In genomic region chr7:101582971-101583370, GRCh38 we compare ENCODE assay signal across 27 cellular contexts. TPM values are rescaled to one million over a fixed set of nuclear protein-coding genes. Genes with fewer than 3 reads are reported as not detected.
DNase-seq lines count a peak whose midpoint lies in the region; ATAC-seq and TF ChIP-seq lines count a peak whose summit lies in the region.
"Had no signal": no experiment of that assay in that cellular context is flagged by ENCODE, and none has a peak within 500 bp of the region (broad histone marks: within the 10 kb centered on the region; RNA-seq: fewer than 3 reads in every experiment).

No MANE protein-coding gene starts in this region.

- DNase-seq in Caco-2, result no peak
- DNase-seq in GM20000 (ENCODE audit: low spot score), result peak; percentile 3
- peak; percentile 12 for DNase-seq in ecto neural progenitor cell (ENCODE audit: low spot score)
- peak; percentile 23 for DNase-seq in sciatic nerve (ENCODE audit: low spot score)
- DNase-seq in hippocampal formation (lab: John Stamatoyannopoulos, UW), result no peak
- no peak for DNase-seq in mesendoderm
- DNase-seq: AML-193; CD4-positive, alpha-beta T cell; KBM-7; MV-4-11; NCI-H1105; NCI-H146; NCI-H1930; NCI-H2107; NCI-H446; NCI-H524 treated with DMSO at 0.1 percent for 48 hours; NCI-H774; NK-92 treated with Interleukin-12 subunit alpha and Interleukin-12 subunit beta, amount 100 ng/mL, for 24 hours; PC-3 had no signal

- H3K4ac ChIP-seq in mesendoderm (ENCODE audit: low read depth, low read length), result no peak overlapping the region

- H3K9ac ChIP-seq in mesendoderm (ENCODE audit: low read length), result no peak overlapping the region
- H3K9ac ChIP-seq: BLaER1 treated with 17β-estradiol and CSF1 and Interleukin-3, amounts not matched to agents 10 nM and 100 nM had no signal

- H2BK15ac ChIP-seq in mesendoderm (replicated peaks; ENCODE audit: low read depth), result no peak overlapping the region

- H3K27me3 ChIP-seq in Caco-2 (replicated peaks; ENCODE audit: control insufficient read depth, insufficient read depth, low read length), result no peaks in the 10 kb centered on the region
- no peaks in the 10 kb centered on the region for H3K27me3 ChIP-seq in mesendoderm (ENCODE audit: insufficient read depth, low read length, poor library complexity)
- H3K27me3 ChIP-seq: BLaER1 treated with 17β-estradiol and CSF1 and Interleukin-3, amounts not matched to agents 10 nM and 100 nM; SJSA1 had no signal

- H3K4me2 ChIP-seq in mesendoderm (ENCODE audit: low read length), result no peak overlapping the region
- H3K4me2 ChIP-seq: A549; BLaER1 treated with 17β-estradiol and CSF1 and Interleukin-3, amounts not matched to agents 10 nM and 100 nM had no signal

- intact Hi-C loops in Caco-2 (cut with micrococcal nuclease; ENCODE audit: unreplicated experiment) (no loop called here), sciatic nerve (cut with DNase I) (no loop called here)

- TF ChIP-seq CTCF in Caco-2 (IDR thresholded peaks at IDR 0.05; ENCODE audit: insufficient read depth in 1 of 2, low read depth in 1 of 2, low read length in 1 of 2, severe bottlenecking in 1 of 2, unreplicated experiment in 1 of 2) (no peak), GM20000 (IDR thresholded peaks at IDR 0.05; ENCODE audit: extremely low read depth, missing control alignments) (no peak)

- peaks cover 49% of the 10 kb centered on the region for H3K4me1 Mint-ChIP-seq in Caco-2 (ENCODE audit: low read depth, unreplicated experiment)

- H3K27me3 Mint-ChIP-seq in Caco-2 (ENCODE audit: insufficient read depth, unreplicated experiment), result no peaks in the 10 kb centered on the region

- no peak overlapping the region for H3K27ac ChIP-seq in mesendoderm (ENCODE audit: low read depth, low read length)
- H3K27ac ChIP-seq: A549; BLaER1 treated with 17β-estradiol and CSF1 and Interleukin-3, amounts not matched to agents 10 nM and 100 nM; SJSA1 had no signal

- no peak overlapping the region for H4K8ac ChIP-seq in mesendoderm (ENCODE audit: low read depth, low read length)

- POLR2A ChIA-PET in Caco-2 (lab: Charles Lee), result interaction anchor here (0.6 kb wide), 1 partner anchor 54 kb away, joined by 6 read pairs; no protein-coding TSS in a partner anchor

- H3K79me2 ChIP-seq in mesendoderm (ENCODE audit: control insufficient read depth, insufficient read depth, low read length), result no peaks in the 10 kb centered on the region

- no TSS peak for BruUV-seq in Caco-2 (replicated peaks; lab: Mats Ljungman, UMichigan)

- H3K4me3 ChIP-seq in Caco-2 (ENCODE audit: low read depth, low read length), result no peak overlapping the region
- H3K4me3 ChIP-seq in mesendoderm (ENCODE audit: low read length), result no peak overlapping the region
- H3K4me3 ChIP-seq: A549; BLaER1 treated with 17β-estradiol and CSF1 and Interleukin-3, amounts not matched to agents 10 nM and 100 nM; GM12878; SJSA1 had no signal

- peaks cover 48% of the 10 kb centered on the region for H3K4me1 ChIP-seq in Caco-2
- H3K4me1 ChIP-seq in mesendoderm (ENCODE audit: control insufficient read depth, low read depth, low read length), result no peaks in the 10 kb centered on the region
- H3K4me1 ChIP-seq: SJSA1 had no signal

- no peak overlapping the region for H4K5ac ChIP-seq in mesendoderm (ENCODE audit: low read length)

- peak overlapping the region; percentile 74 for H3K27ac Mint-ChIP-seq in Caco-2 (ENCODE audit: unreplicated experiment)
- H3K27ac Mint-ChIP-seq: CD4-positive, alpha-beta T cell had no signal

- ATAC-seq in sciatic nerve, result no peak
- ATAC-seq in GM21723 (IDR thresholded peaks at IDR 0.05; ENCODE audit: unreplicated experiment), result no peak
- no peak for ATAC-seq in GM18870 (IDR thresholded peaks at IDR 0.05; ENCODE audit: unreplicated experiment)
- ATAC-seq: A549, GM12878, PC-3, Right ventricle myocardium inferior had no signal

- no peak overlapping the region for H3K23ac ChIP-seq in mesendoderm (ENCODE audit: low read length)

- H3K9me3 ChIP-seq in Caco-2, result peaks cover 15% of the 10 kb centered on the region; the same call in 1 of the 2 replicates

- CTCF ChIA-PET in Caco-2 (lab: Charles Lee), result no interaction called here

- H3K56ac ChIP-seq in mesendoderm (ENCODE audit: low read length), result no peak overlapping the region

- no peak overlapping the region for H2BK5ac ChIP-seq in mesendoderm (ENCODE audit: low read length)

- H3K4me3 Mint-ChIP-seq in Caco-2 (ENCODE audit: unreplicated experiment), result no peak overlapping the region
- H3K4me3 Mint-ChIP-seq: CD4-positive, alpha-beta T cell had no signal

- H2AK5ac ChIP-seq in mesendoderm (ENCODE audit: low read length), result no peak overlapping the region

- H3K9me3 Mint-ChIP-seq in Caco-2 (ENCODE audit: unreplicated experiment), result peaks cover 29% of the 10 kb centered on the region
- H3K9me3 Mint-ChIP-seq: CD4-positive, alpha-beta T cell had no signal

- no CpG with 5 or more reads among the region's 3 CpGs for WGBS in mesendoderm (ENCODE audit: extremely low coverage, insufficient coverage, low lambda C conversion rate)

- no peak overlapping the region for H3K18ac ChIP-seq in mesendoderm (ENCODE audit: low read length)

- H2BK120ac ChIP-seq in mesendoderm (ENCODE audit: low read depth, low read length), result no peak overlapping the region

- peaks cover 28% of the 10 kb centered on the region for H3K36me3 Mint-ChIP-seq in Caco-2 (ENCODE audit: insufficient read depth, unreplicated experiment)

- H3K36me3 ChIP-seq in Caco-2 (ENCODE audit: control insufficient read depth, insufficient read depth, low read length) (no peaks in the 10 kb centered on the region), mesendoderm (ENCODE audit: control insufficient read depth, insufficient read depth, low read length) (no peaks in the 10 kb centered on the region)
- H3K36me3 ChIP-seq: BLaER1 treated with 17β-estradiol and CSF1 and Interleukin-3, amounts not matched to agents 10 nM and 100 nM; SJSA1 had no signal

- no peaks in the 10 kb centered on the region for H3K79me1 ChIP-seq in mesendoderm (ENCODE audit: low read length)

RNA-seq across cellular contexts. Expression of gene MYL10, which starts 46.1 kb away (rescaled TPM):
- not detected in 2 replicates for total RNA-seq in Caco-2 (2022)
- not detected for total RNA-seq in sciatic nerve
- polyA plus RNA-seq in mesendoderm (2013, experiment 1 of 2), result 3.1 TPM
- 2.5 TPM for polyA plus RNA-seq in mesendoderm (2013, experiment 2 of 2)
- total RNA-seq: CD4-positive, alpha-beta T cell; GM12878; MCF 10A; Right ventricle myocardium inferior; SJSA1 had no signal
- polyA plus RNA-seq: A549, GM12878 had no signal

Comparison
In these comparisons a context has a peak if more than half of its experiments do, and no peak if none do; other contexts are left out.
1. DNase-seq: peak in GM20000 (single experiment), ecto neural progenitor cell (single experiment) and sciatic nerve (single experiment); none in Caco-2 (0 of 2), hippocampal formation (0 of 2) and mesendoderm (single experiment).